ENCODE assay signal across 1 cellular context in the genomic region with DNA sequence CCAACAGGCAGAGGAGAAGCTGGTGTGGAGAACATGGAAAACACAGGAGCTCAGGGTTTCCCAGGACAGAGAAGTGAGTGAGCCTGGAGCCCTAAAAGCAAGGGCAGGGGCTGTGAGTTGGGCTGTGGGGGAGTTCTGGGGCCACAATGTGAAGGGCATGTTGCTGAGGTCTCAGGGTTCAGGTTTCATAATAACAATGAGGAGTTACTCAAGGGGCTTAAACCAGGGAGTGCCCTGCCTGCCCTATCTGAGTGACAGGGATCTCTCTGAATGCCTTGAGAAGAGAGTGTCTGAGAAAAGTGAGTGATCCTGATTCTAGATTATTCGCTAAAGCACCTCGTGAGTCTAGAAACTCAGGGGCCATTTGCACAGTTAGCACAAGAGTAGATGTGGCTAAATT.
A peak's percentile ranks its signal among the peaks of the same experiment; 100 is the strongest.
TF ChIP-seq lines count a peak whose summit lies in the region.

No MANE protein-coding gene starts in this region.

TF ChIP-seq in K562, 482 proteins besides CTCF, POLR2A, EP300 and RAD21 (continued from another document):
- TF ChIP-seq PREB (CRISPR knock-in tag; IDR thresholded peaks at IDR 0.05) (0 out of 2 replicates have a peak, but pooled peaks have one; percentile 33), TEAD1 (CRISPR knock-in tag; IDR thresholded peaks at IDR 0.05) (0 out of 4 replicates have a peak, but pooled peaks of 1 of the 2 experiments have one; percentile 23), PYGO2 (tag; IDR thresholded peaks at IDR 0.05) (no peak), FOXJ2 (tag; IDR thresholded peaks at IDR 0.05) (no peak), MTA3 (IDR thresholded peaks at IDR 0.05; ENCODE audit: borderline replicate concordance) (no peak), CHD1 (IDR thresholded peaks at IDR 0.05; ENCODE audit: low read length) (no peak), HDAC6 (IDR thresholded peaks at IDR 0.05; ENCODE audit: low read depth, low read length) (no peak), ZNF589 (CRISPR knock-in tag; IDR thresholded peaks at IDR 0.05; ENCODE audit: low read depth) (no peak)
- TF ChIP-seq, protein P1, sequence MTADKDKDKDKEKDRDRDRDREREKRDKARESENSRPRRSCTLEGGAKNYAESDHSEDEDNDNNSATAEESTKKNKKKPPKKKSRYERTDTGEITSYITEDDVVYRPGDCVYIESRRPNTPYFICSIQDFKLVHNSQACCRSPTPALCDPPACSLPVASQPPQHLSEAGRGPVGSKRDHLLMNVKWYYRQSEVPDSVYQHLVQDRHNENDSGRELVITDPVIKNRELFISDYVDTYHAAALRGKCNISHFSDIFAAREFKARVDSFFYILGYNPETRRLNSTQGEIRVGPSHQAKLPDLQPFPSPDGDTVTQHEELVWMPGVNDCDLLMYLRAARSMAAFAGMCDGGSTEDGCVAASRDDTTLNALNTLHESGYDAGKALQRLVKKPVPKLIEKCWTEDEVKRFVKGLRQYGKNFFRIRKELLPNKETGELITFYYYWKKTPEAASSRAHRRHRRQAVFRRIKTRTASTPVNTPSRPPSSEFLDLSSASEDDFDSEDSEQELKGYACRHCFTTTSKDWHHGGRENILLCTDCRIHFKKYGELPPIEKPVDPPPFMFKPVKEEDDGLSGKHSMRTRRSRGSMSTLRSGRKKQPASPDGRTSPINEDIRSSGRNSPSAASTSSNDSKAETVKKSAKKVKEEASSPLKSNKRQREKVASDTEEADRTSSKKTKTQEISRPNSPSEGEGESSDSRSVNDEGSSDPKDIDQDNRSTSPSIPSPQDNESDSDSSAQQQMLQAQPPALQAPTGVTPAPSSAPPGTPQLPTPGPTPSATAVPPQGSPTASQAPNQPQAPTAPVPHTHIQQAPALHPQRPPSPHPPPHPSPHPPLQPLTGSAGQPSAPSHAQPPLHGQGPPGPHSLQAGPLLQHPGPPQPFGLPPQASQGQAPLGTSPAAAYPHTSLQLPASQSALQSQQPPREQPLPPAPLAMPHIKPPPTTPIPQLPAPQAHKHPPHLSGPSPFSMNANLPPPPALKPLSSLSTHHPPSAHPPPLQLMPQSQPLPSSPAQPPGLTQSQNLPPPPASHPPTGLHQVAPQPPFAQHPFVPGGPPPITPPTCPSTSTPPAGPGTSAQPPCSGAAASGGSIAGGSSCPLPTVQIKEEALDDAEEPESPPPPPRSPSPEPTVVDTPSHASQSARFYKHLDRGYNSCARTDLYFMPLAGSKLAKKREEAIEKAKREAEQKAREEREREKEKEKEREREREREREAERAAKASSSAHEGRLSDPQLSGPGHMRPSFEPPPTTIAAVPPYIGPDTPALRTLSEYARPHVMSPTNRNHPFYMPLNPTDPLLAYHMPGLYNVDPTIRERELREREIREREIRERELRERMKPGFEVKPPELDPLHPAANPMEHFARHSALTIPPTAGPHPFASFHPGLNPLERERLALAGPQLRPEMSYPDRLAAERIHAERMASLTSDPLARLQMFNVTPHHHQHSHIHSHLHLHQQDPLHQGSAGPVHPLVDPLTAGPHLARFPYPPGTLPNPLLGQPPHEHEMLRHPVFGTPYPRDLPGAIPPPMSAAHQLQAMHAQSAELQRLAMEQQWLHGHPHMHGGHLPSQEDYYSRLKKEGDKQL (CRISPR knock-in tag; IDR thresholded peaks at IDR 0.05; ENCODE audit: borderline replicate concordance), result 0 out of 2 replicates have a peak, but pooled peaks have one; percentile 39
- TF ChIP-seq, protein P2, sequence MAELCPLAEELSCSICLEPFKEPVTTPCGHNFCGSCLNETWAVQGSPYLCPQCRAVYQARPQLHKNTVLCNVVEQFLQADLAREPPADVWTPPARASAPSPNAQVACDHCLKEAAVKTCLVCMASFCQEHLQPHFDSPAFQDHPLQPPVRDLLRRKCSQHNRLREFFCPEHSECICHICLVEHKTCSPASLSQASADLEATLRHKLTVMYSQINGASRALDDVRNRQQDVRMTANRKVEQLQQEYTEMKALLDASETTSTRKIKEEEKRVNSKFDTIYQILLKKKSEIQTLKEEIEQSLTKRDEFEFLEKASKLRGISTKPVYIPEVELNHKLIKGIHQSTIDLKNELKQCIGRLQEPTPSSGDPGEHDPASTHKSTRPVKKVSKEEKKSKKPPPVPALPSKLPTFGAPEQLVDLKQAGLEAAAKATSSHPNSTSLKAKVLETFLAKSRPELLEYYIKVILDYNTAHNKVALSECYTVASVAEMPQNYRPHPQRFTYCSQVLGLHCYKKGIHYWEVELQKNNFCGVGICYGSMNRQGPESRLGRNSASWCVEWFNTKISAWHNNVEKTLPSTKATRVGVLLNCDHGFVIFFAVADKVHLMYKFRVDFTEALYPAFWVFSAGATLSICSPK (IDR thresholded peaks at IDR 0.05; ENCODE audit: borderline replicate concordance), result no peak
TF ChIP-seq in K562: peak in this region for 5.
